Comparison of ENCODE assay signal across 9 cellular contexts in the genomic region with DNA sequence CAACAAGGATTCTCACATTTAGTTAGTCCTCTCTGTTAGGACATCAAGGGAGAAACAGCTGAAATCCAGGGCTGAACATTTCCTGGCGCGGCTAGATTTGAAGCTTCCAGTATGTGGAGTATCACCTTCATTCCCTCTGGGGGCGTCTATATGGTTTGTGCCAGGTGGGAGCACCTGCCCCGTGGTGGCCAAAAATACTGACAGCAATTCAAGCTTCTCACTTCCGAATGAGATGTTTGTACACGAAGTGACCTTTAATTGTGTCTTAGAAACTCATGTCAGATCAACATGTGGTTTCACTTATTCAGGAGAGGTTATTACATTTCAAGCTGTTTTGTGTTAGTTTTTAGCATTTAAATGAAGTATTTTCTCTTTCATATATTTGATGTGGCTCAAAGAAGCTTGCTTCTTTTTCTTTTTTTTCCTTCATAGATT.
DNase-seq lines count a peak whose midpoint lies in the region; ATAC-seq and TF ChIP-seq lines count a peak whose summit lies in the region.
"Had no signal": no experiment of that assay in that cellular context is flagged by ENCODE, and none has a peak within 500 bp of the region (broad histone marks: within the 10 kb centered on the region; RNA-seq: fewer than 3 reads in every experiment).

No MANE protein-coding gene starts in this region.

- H3K36me3 Mint-ChIP-seq in dendritic cell treated with granulocyte-macrophage colony-stimulating factor and Interleukin-4, amounts not matched to agents 40 ng/mL and 50 ng/mL, for 4 days (ENCODE audit: low read depth): no peaks in the 10 kb centered on the region

- peak overlapping the region; percentile 34 for H2AFZ ChIP-seq in DND-41 (ENCODE audit: low read depth, low read length)

- no peaks in the 10 kb centered on the region for H3K9me3 Mint-ChIP-seq in dendritic cell treated with granulocyte-macrophage colony-stimulating factor and Interleukin-4, amounts not matched to agents 40 ng/mL and 50 ng/mL, for 4 days

- no peaks in the 10 kb centered on the region for H4K20me1 ChIP-seq in DND-41 (ENCODE audit: insufficient read depth, low read length)

- H3K4me3 ChIP-seq in DND-41 (ENCODE audit: low read depth in 1 of 2, low read length in 2 of 2): no peak overlapping the region
- H3K4me3 ChIP-seq in neutrophil (ENCODE audit: low read depth in 1 of 2, low read length in 1 of 2): peak overlapping the region in 1 of 2 experiments; percentile 58

- H3K27ac Mint-ChIP-seq in dendritic cell treated with granulocyte-macrophage colony-stimulating factor and Interleukin-4, amounts not matched to agents 40 ng/mL and 50 ng/mL, for 4 days: peak overlapping the region; percentile 98

- no peaks in the 10 kb centered on the region for H3K27me3 Mint-ChIP-seq in dendritic cell treated with granulocyte-macrophage colony-stimulating factor and Interleukin-4, amounts not matched to agents 40 ng/mL and 50 ng/mL, for 4 days

- no peak overlapping the region for H3K4me3 Mint-ChIP-seq in dendritic cell treated with granulocyte-macrophage colony-stimulating factor and Interleukin-4, amounts not matched to agents 40 ng/mL and 50 ng/mL, for 4 days

- H3K9me3 ChIP-seq in DND-41 (ENCODE audit: insufficient read depth, low read length, severe bottlenecking) (no peaks in the 10 kb centered on the region), KOPT-K1 (ENCODE audit: insufficient read depth, low read length, poor library complexity, severe bottlenecking) (no peaks in the 10 kb centered on the region), neutrophil (no peaks in the 10 kb centered on the region)

- no peak overlapping the region for H3K4me2 ChIP-seq in DND-41 (ENCODE audit: insufficient read depth, low read length)

- TF ChIP-seq CTCF in DND-41 (IDR thresholded peaks at IDR 0.05; ENCODE audit: borderline replicate concordance, extremely low read depth, low read length, poor library complexity, severe bottlenecking) (no peak), neutrophil (IDR thresholded peaks at IDR 0.05) (no peak)

- H3K27ac ChIP-seq in DND-41 (ENCODE audit: low read length) (no peak overlapping the region; the same call in 1 of the 2 replicates), KOPT-K1 (ENCODE audit: low read depth, low read length, poor library complexity, severe bottlenecking) (peak overlapping the region; percentile 24), neutrophil (peak overlapping the region; percentile 24)

- no peaks in the 10 kb centered on the region for H3K79me2 ChIP-seq in DND-41 (ENCODE audit: insufficient read depth, low read length)

- ATAC-seq in DND-41 (ENCODE audit: insufficient read depth, low read depth): 0 out of 3 replicates have a peak, but pooled peaks have one; percentile 14
- no peak for ATAC-seq in HG02623 (IDR thresholded peaks at IDR 0.05; ENCODE audit: unreplicated experiment)

- H3K4me1 ChIP-seq in DND-41 (ENCODE audit: insufficient read depth, low read length) (peaks cover 15% of the 10 kb centered on the region), neutrophil (ENCODE audit: control insufficient read depth in 1 of 2, insufficient read depth in 1 of 2, low read depth in 1 of 2, low read length in 1 of 2) (peaks cover 35 to 37% of the 10 kb centered on the region in 2 experiments)

- H3K36me3 ChIP-seq in DND-41 (ENCODE audit: insufficient read depth, low read length) (no peaks in the 10 kb centered on the region), KOPT-K1 (ENCODE audit: insufficient read depth, low read length) (no peaks in the 10 kb centered on the region), neutrophil (no peaks in the 10 kb centered on the region)

- intact Hi-C loops in dendritic cell treated with granulocyte-macrophage colony-stimulating factor and Interleukin-4, amounts not matched to agents 40 ng/mL and 50 ng/mL, for 4 days (cut with micrococcal nuclease): no loop called here

- H3K4me1 Mint-ChIP-seq in dendritic cell treated with granulocyte-macrophage colony-stimulating factor and Interleukin-4, amounts not matched to agents 40 ng/mL and 50 ng/mL, for 4 days (ENCODE audit: low read depth): peaks cover 54% of the 10 kb centered on the region

- no peak overlapping the region for H3K9ac ChIP-seq in DND-41 (ENCODE audit: low read depth, low read length)

- no peak for DNase-seq in DND-41
- no peak for DNase-seq in ecto neural progenitor cell (ENCODE audit: low spot score)
- DNase-seq in GF-D8 (lab: John Stamatoyannopoulos, UW): no peak
- DNase-seq in stimulated activated CD4-positive, alpha-beta T cell treated with anti-CD3 and anti-CD28 coated beads, Interleukin-4, amount 100 ng/mL, for 1 hour: no peak
- DNase-seq: left cardiac atrium had no signal

- H3K27me3 ChIP-seq in DND-41 (ENCODE audit: insufficient read depth, low read length, poor library complexity) (no peaks in the 10 kb centered on the region), neutrophil (no peaks in the 10 kb centered on the region)
